In the genomic region with DNA sequence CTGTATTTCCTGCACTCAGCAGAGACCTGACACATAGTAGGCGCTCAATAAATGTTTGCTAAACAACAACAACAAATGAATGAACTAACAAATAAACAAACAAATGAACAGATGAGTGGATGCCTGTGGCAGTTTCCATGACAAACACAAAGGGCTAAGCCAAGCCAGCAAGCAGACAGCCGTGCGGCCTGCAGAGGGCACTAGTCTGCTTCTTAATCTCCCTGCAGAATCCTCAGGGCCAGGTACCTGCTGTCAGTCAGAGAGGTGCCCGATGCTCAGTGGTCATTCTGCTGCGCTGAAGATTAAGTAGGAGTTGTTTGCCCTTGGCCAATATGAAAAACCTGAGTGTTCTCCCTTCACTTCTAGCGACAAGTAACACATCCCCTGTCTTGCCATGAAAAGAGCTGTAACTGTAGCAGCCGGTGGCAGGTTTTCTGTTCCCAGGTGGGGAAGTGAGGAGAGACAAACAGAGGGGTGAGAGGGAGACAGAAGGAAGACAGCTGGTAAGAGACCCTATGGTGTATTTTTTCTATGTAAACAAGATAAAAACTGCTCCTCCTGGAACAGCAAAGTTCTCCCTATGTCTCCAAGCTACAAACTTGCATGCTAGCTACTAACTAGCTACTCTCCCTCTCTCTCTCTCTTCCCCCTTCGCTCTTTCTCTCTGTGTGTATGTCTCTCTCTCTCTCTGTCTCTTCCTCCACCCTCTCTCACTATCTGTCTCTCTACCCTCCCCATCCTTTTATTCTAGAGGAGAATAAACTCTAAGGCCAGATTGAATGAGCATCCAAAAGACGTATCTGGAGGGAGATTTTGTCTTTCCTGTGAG, we compare ENCODE assay signal across 8 cellular contexts. TPM values are rescaled to one million over a fixed set of nuclear protein-coding genes. Genes with fewer than 3 reads are reported as not detected.
DNase-seq lines count a peak whose midpoint lies in the region; ATAC-seq and TF ChIP-seq lines count a peak whose summit lies in the region.

A gene (plus strand): TSS at position 779 of the 829 bp plus-strand sequence. CDS start 112 bp downstream, outside the sequence.

- no peaks in the 10 kb centered on the region for H3K9me3 ChIP-seq in adrenal gland (replicated peaks in 1 of 3)

- no peak within 1 kb of the TSS for H3K27ac ChIP-seq in adrenal gland

- no peak for TF ChIP-seq POLR2A in adrenal gland (IDR thresholded peaks at IDR 0.05)

- intact Hi-C loops in adrenal gland (cut with DNase I), result loop anchor here (2.0 to 5.0 kb wide), 2 partner anchors 84 to 97 kb away; no protein-coding TSS in a partner anchor

- peaks cover 17% of the 10 kb centered on the region for H3K27me3 ChIP-seq in adrenal gland

- DNase-seq in CD1c-positive myeloid dendritic cell (ENCODE audit: extremely low spot score) (peak; percentile 19), HUDEP-2 (lab: John Stamatoyannopoulos, UW; ENCODE audit: unreplicated experiment in 76 of 76) (peak in 41 of 76 experiments; percentile 1 to 51 (median 15)), RKO (ENCODE audit: low spot score) (peak; percentile 79), adrenal gland (peak; percentile 56 to 84 (median 70)), hypothalamus (lab: John Stamatoyannopoulos, UW) (peak in 31 of 51 donors; percentile 1 to 65 (median 30))
- peak; percentile 9 for DNase-seq in stimulated activated CD4-positive, alpha-beta T cell treated with anti-CD3 and anti-CD28 coated beads, Interleukin-2, amount 100 ng/mL, for 4 hours (ENCODE audit: low read depth)

- no peaks in the 10 kb centered on the region for H3K4me1 ChIP-seq in adrenal gland (replicated peaks in 1 of 2)

- H3K36me3 ChIP-seq in adrenal gland (replicated peaks in 1 of 2), result no peaks in the 10 kb centered on the region

- peak; percentile 59 to 81 (median 70) for TF ChIP-seq CTCF in adrenal gland (IDR thresholded peaks at IDR 0.05)

- ATAC-seq in GM18861 (IDR thresholded peaks at IDR 0.05; ENCODE audit: unreplicated experiment) (peak; percentile 60), GM21529 (IDR thresholded peaks at IDR 0.05; ENCODE audit: unreplicated experiment) (no peak)

- WGBS in adrenal gland, 4 donors, result 16 to 21% (median 19%) methylated on average over 9 of the region's 9 CpGs

- no peak within 1 kb of the TSS for H3K4me3 ChIP-seq in adrenal gland

RNA-seq across cellular contexts. Expression of the gene that starts here (rescaled TPM):
- total RNA-seq in adrenal gland, result not detected
- polyA plus RNA-seq in adrenal gland, result not detected

Comparison
In these comparisons a context has a peak if more than half of its experiments do, and no peak if none do; other contexts are left out.
1. Peak in DNase-seq in adrenal gland; RNA of the gene not detected or under 1 TPM.
2. DNase-seq: peak in every context shown above with its lines; median percentile 79 in RKO; 70 in adrenal gland; 30 in hypothalamus; 19 in CD1c-positive myeloid dendritic cell; 15 in HUDEP-2; 9 in stimulated activated CD4-positive, alpha-beta T cell treated with anti-CD3 and anti-CD28 coated beads, Interleukin-2, amount 100 ng/mL, for 4 hours.